ENCODE assay signal across 1 cellular context in genomic region chr2:205730701-205731271, GRCh38.
TF ChIP-seq lines count a peak whose summit lies in the region.

No MANE protein-coding gene starts in this region.

TF ChIP-seq in GM23338, 12 proteins besides CTCF, POLR2A, EP300 and RAD21 (continued from another document):
- TF ChIP-seq STAT1 (IDR thresholded peaks at IDR 0.05; ENCODE audit: unreplicated experiment): no peak
- TF ChIP-seq EZH2phosphoT487 (IDR thresholded peaks at IDR 0.05; ENCODE audit: unreplicated experiment): no peak
- TF ChIP-seq, protein P1, sequence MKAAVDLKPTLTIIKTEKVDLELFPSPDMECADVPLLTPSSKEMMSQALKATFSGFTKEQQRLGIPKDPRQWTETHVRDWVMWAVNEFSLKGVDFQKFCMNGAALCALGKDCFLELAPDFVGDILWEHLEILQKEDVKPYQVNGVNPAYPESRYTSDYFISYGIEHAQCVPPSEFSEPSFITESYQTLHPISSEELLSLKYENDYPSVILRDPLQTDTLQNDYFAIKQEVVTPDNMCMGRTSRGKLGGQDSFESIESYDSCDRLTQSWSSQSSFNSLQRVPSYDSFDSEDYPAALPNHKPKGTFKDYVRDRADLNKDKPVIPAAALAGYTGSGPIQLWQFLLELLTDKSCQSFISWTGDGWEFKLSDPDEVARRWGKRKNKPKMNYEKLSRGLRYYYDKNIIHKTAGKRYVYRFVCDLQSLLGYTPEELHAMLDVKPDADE (IDR thresholded peaks at IDR 0.05): no peak
- no peak for TF ChIP-seq POLR2AphosphoS5 (IDR thresholded peaks at IDR 0.05; ENCODE audit: low read depth)
- no peak for TF ChIP-seq REST (IDR thresholded peaks at IDR 0.05; ENCODE audit: unreplicated experiment)
